Comparison of ENCODE assay signal across 1 cellular context in the genomic region with DNA sequence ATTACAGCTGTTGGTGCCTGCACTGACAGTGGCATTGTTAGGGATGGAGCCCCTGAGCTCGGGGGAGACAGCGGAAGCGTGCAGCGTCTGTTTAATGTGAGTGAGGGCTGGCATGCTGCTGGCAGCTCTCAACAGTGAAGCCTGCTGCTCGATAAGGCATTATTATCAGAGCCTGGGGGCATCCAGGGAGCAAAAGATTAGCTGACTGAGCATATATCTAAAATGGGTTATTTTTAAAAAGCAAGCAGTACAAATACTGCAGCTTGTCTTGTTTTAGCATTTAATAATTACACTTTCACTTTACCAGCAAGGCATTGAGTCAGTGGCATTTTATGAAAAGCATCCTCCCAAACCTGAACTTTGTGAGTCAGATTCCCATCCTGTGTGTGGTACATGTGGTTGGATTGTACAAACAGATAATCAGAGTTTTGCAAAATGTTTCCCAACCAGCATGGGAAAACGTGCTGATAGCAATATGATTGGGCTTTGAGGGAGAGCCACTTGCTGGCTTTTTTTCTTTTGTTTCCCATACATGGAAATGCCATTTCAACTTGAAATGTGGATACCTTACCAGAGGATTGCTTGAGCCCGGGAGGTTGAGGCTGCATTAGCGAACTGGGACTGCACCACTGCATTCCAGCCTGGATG.
A peak's percentile ranks its signal among the peaks of the same experiment; 100 is the strongest.
TF ChIP-seq lines count a peak whose summit lies in the region.

No MANE protein-coding gene starts in this region.

TF ChIP-seq in IMR-90, 13 proteins besides CTCF, POLR2A, EP300 and RAD21:
- TF ChIP-seq NFE2L2 (IDR thresholded peaks at IDR 0.05; ENCODE audit: low read depth, low read length) (peak; percentile 33; the same call in 1 of the 2 replicates), CHD1 (IDR thresholded peaks at IDR 0.05; ENCODE audit: low read depth, low read length) (no peak; the same call in 1 of the 2 replicates), BHLHE40 (IDR thresholded peaks at IDR 0.05; ENCODE audit: low read depth, low read length) (peak; percentile 99), RFX5 (IDR thresholded peaks at IDR 0.05; ENCODE audit: low read depth, low read length) (no peak), RCOR1 (IDR thresholded peaks at IDR 0.05; ENCODE audit: insufficient replicate concordance, low read length) (peak; percentile 92), MXI1 (IDR thresholded peaks at IDR 0.05; ENCODE audit: borderline replicate concordance, low read depth, low read length) (no peak), FOS (IDR thresholded peaks at IDR 0.05; ENCODE audit: low read depth, low read length) (peak; percentile 90), MAFK (IDR thresholded peaks at IDR 0.05; ENCODE audit: low read depth, low read length) (peak; percentile 94), MAZ (IDR thresholded peaks at IDR 0.05; ENCODE audit: borderline replicate concordance, low read depth, low read length) (no peak), CEBPB (IDR thresholded peaks at IDR 0.05; ENCODE audit: low read depth, low read length) (peak; percentile 99), SMC3 (IDR thresholded peaks at IDR 0.05; ENCODE audit: low read depth, low read length) (0 out of 2 replicates have a peak, but pooled peaks have one; percentile 2)
- TF ChIP-seq, protein P1, sequence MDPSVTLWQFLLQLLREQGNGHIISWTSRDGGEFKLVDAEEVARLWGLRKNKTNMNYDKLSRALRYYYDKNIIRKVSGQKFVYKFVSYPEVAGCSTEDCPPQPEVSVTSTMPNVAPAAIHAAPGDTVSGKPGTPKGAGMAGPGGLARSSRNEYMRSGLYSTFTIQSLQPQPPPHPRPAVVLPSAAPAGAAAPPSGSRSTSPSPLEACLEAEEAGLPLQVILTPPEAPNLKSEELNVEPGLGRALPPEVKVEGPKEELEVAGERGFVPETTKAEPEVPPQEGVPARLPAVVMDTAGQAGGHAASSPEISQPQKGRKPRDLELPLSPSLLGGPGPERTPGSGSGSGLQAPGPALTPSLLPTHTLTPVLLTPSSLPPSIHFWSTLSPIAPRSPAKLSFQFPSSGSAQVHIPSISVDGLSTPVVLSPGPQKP (IDR thresholded peaks at IDR 0.05; ENCODE audit: borderline replicate concordance, low read depth, low read length): no peak
- TF ChIP-seq, protein P2, sequence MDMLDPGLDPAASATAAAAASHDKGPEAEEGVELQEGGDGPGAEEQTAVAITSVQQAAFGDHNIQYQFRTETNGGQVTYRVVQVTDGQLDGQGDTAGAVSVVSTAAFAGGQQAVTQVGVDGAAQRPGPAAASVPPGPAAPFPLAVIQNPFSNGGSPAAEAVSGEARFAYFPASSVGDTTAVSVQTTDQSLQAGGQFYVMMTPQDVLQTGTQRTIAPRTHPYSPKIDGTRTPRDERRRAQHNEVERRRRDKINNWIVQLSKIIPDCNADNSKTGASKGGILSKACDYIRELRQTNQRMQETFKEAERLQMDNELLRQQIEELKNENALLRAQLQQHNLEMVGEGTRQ (IDR thresholded peaks at IDR 0.05; ENCODE audit: low read depth, low read length): no peak
